Comparison of ENCODE assay signal across 1 cellular context in the genomic region with DNA sequence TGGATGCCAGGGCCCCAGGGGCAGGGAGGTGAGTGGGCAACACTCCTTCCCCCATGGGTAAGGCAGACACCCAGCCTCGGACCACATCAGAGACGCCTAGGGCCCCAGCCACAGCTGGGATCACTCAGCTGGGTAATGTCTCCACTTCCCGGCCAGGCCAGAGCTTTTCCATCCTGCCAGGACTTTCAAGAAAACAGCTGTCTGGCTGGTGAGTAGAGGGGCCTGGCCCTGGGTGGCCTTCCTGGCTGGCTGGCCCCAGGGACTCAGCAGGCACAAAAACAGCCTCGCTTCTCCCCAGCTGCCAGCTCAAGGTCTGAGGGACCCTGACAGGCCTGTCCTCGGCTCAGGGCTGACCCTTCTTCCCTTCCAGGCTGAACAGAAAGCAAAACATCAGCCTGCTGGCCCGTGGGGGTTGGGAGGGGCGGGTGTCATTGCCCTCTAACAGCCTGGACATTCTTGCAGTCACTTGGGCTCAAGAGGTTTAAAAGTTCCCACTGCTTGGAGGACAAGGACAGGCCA.
A peak's percentile ranks its signal among the peaks of the same experiment; 100 is the strongest.
TF ChIP-seq lines count a peak whose summit lies in the region.

No MANE protein-coding gene starts in this region.

TF ChIP-seq in HepG2, 621 proteins besides CTCF, POLR2A, EP300 and RAD21:
- TF ChIP-seq ZNF687 (CRISPR knock-in tag; IDR thresholded peaks at IDR 0.05) (peak; percentile 33; the same call in 1 of the 2 replicates), ZNF768 (CRISPR knock-in tag; IDR thresholded peaks at IDR 0.05) (peak; percentile 68), RBM22 (optimal IDR thresholded peaks at IDR 0.05; ENCODE audit: low read length) (no peak), EED (CRISPR knock-in tag; IDR thresholded peaks at IDR 0.05) (0 out of 2 replicates have a peak, but pooled peaks have one; percentile 52), HNRNPL (IDR thresholded peaks at IDR 0.05; ENCODE audit: low read depth, low read length) (0 out of 2 replicates have a peak, but pooled peaks have one; percentile 12), MEIS1 (CRISPR knock-in tag; IDR thresholded peaks at IDR 0.05; ENCODE audit: borderline replicate concordance) (no peak), KDM5B (CRISPR knock-in tag; IDR thresholded peaks at IDR 0.05; ENCODE audit: borderline replicate concordance) (peak; percentile 40; the same call in 1 of the 2 replicates), MTA1 (CRISPR knock-in tag; IDR thresholded peaks at IDR 0.05; ENCODE audit: borderline replicate concordance) (no peak)
- TF ChIP-seq, protein P1, sequence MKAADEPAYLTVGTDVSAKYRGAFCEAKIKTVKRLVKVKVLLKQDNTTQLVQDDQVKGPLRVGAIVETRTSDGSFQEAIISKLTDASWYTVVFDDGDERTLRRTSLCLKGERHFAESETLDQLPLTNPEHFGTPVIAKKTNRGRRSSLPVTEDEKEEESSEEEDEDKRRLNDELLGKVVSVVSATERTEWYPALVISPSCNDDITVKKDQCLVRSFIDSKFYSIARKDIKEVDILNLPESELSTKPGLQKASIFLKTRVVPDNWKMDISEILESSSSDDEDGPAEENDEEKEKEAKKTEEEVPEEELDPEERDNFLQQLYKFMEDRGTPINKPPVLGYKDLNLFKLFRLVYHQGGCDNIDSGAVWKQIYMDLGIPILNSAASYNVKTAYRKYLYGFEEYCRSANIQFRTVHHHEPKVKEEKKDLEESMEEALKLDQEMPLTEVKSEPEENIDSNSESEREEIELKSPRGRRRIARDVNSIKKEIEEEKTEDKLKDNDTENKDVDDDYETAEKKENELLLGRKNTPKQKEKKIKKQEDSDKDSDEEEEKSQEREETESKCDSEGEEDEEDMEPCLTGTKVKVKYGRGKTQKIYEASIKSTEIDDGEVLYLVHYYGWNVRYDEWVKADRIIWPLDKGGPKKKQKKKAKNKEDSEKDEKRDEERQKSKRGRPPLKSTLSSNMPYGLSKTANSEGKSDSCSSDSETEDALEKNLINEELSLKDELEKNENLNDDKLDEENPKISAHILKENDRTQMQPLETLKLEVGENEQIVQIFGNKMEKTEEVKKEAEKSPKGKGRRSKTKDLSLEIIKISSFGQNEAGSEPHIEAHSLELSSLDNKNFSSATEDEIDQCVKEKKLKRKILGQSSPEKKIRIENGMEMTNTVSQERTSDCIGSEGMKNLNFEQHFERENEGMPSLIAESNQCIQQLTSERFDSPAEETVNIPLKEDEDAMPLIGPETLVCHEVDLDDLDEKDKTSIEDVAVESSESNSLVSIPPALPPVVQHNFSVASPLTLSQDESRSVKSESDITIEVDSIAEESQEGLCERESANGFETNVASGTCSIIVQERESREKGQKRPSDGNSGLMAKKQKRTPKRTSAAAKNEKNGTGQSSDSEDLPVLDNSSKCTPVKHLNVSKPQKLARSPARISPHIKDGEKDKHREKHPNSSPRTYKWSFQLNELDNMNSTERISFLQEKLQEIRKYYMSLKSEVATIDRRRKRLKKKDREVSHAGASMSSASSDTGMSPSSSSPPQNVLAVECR (CRISPR knock-in tag; IDR thresholded peaks at IDR 0.05; ENCODE audit: borderline replicate concordance), result no peak
